22 cellular contexts compared by ENCODE assay signal in genomic region chr15:53323197-53323596, GRCh38.
DNase-seq lines count a peak whose midpoint lies in the region; ATAC-seq, FAIRE-seq and TF ChIP-seq lines count a peak whose summit lies in the region.
"Had no signal": no experiment of that assay in that cellular context is flagged by ENCODE, and none has a peak within 500 bp of the region (broad histone marks: within the 10 kb centered on the region; RNA-seq: fewer than 3 reads in every experiment).

No MANE protein-coding gene starts in this region.

- H2BK5ac ChIP-seq in H1 (ENCODE audit: low read depth, low read length), result no peak overlapping the region
- H2BK5ac ChIP-seq in H9 (ENCODE audit: insufficient read length, low read length), result no peak overlapping the region

- H3F3A ChIP-seq in PC-3 (ENCODE audit: low read length, unreplicated experiment), result no peaks in the 10 kb centered on the region

- H2AK5ac ChIP-seq in H1 (ENCODE audit: low read depth, low read length) (no peak overlapping the region), H9 (ENCODE audit: insufficient read length, low read length) (no peak overlapping the region)

- ATAC-seq in PC-3 (no peak), GM18511 (IDR thresholded peaks at IDR 0.05; ENCODE audit: unreplicated experiment) (no peak)
- ATAC-seq: left lobe of liver had no signal

- H4K20me1 ChIP-seq in PC-3 (ENCODE audit: low read length) (no peaks in the 10 kb centered on the region), H1 (replicated peaks in 1 of 2; ENCODE audit: control insufficient read depth in 1 of 2, insufficient read depth in 2 of 2, low read length in 2 of 2) (no peaks in the 10 kb centered on the region), H9 (ENCODE audit: control insufficient read depth, insufficient read depth, insufficient read length) (no peaks in the 10 kb centered on the region)

- H3K4me3 ChIP-seq in PC-3 (ENCODE audit: low read length) (no peak overlapping the region), H1 (ENCODE audit: extremely low read depth in 1 of 4, insufficient read depth in 2 of 4, low read depth in 3 of 4, low read length in 4 of 4) (no peak overlapping the region)
- H3K4me3 ChIP-seq: prostate gland had no signal

- H3K56ac ChIP-seq in H1 (replicated peaks; ENCODE audit: insufficient read length, low read depth, low read length) (no peak overlapping the region), H9 (ENCODE audit: insufficient read length, low read depth, low read length) (no peak overlapping the region)

- H2BK12ac ChIP-seq in H1 (ENCODE audit: low read depth, low read length), result no peak overlapping the region
- H2BK12ac ChIP-seq in H9 (ENCODE audit: insufficient read length, low read depth, low read length), result no peak overlapping the region

- H4K91ac ChIP-seq in H1 (replicated peaks; ENCODE audit: insufficient read length, low read length) (no peak overlapping the region), H9 (ENCODE audit: insufficient read length, low read depth, low read length) (no peak overlapping the region)

- 91% methylated on average over 3 of the region's 3 CpGs; no CpG with 5 or more reads in 1 of the 2 experiments for WGBS in H1 (ENCODE audit: extremely low coverage in 1 of 2, insufficient coverage in 1 of 2, insufficient read length in 1 of 2, insufficient replicate concordance in 2 of 2, low coverage in 1 of 2, low lambda C conversion rate in 2 of 2, missing lambda C conversion rate in 1 of 2), 2 experiments
- WGBS in H9 (ENCODE audit: extremely low coverage, insufficient read length, low lambda C conversion rate), result no CpG with 5 or more reads among the region's 3 CpGs

- H2BK120ac ChIP-seq in H1 (replicated peaks; ENCODE audit: low read depth, low read length), result no peak overlapping the region
- H2BK120ac ChIP-seq in H9 (ENCODE audit: low read depth, low read length, poor library complexity, severe bottlenecking), result no peak overlapping the region

- H2BK20ac ChIP-seq in H1 (ENCODE audit: low read length), result 0 out of 2 replicates have a peak overlapping the region, but pooled peaks have one; percentile 41
- H2BK20ac ChIP-seq in H9 (ENCODE audit: low read depth, low read length, poor library complexity, severe bottlenecking), result no peak overlapping the region

- TF ChIP-seq POLR2A in H1 (IDR thresholded peaks at IDR 0.05; ENCODE audit: control extremely low read depth in 1 of 2, low read depth in 2 of 2, low read length in 2 of 2), result no peak

- H3K79me2 ChIP-seq in PC-3 (ENCODE audit: low read length) (no peaks in the 10 kb centered on the region), H1 (ENCODE audit: control insufficient read depth in 1 of 2, insufficient read depth in 2 of 2, low read length in 2 of 2) (no peaks in the 10 kb centered on the region), H9 (ENCODE audit: insufficient read depth, low read length) (no peaks in the 10 kb centered on the region)

- no peak for TF ChIP-seq RAD21 in H1 (IDR thresholded peaks at IDR 0.05 in 1 of 2, conservative IDR thresholded peaks at IDR 0.05 in 1 of 2; ENCODE audit: low read depth in 2 of 2, low read length in 2 of 2)

- CTCF ChIA-PET in Calu3 (lab: Charles Lee), result interaction anchor here (0.8 kb wide), 1 partner anchor 10 kb away, joined by 4 read pairs; no protein-coding TSS in a partner anchor
- CTCF ChIA-PET in PC-3 (lab: Charles Lee), result no interaction called here
- CTCF ChIA-PET in H1 (lab: Charles Lee; ENCODE audit: partially characterized antibody), result interaction anchor here (1.1 kb wide), 1 partner anchor 13 kb away, joined by 3 read pairs; no protein-coding TSS in a partner anchor

- H3K27me3 ChIP-seq in PC-3 (ENCODE audit: low read length), result peaks cover 8% of the 10 kb centered on the region
- H3K27me3 ChIP-seq in H1 (replicated peaks in 1 of 4; ENCODE audit: control insufficient read depth in 3 of 4, extremely low read depth in 1 of 4, insufficient read depth in 3 of 4, low read length in 3 of 4), result no peaks in the 10 kb centered on the region
- no peaks in the 10 kb centered on the region for H3K27me3 ChIP-seq in H9 (ENCODE audit: insufficient read depth, low read length)
- H3K27me3 ChIP-seq: BE2C had no signal

- H3K36me3 Mint-ChIP-seq in Calu3 (ENCODE audit: insufficient read depth, unreplicated experiment) (no peaks in the 10 kb centered on the region), neural crest cell (ENCODE audit: low read depth) (no peaks in the 10 kb centered on the region), H9 (ENCODE audit: insufficient read depth in 1 of 3, low read depth in 3 of 3) (no peaks in the 10 kb centered on the region)
- H3K36me3 Mint-ChIP-seq: activated CD4-positive, alpha-beta memory T cell treated with anti-CD3 and anti-CD28 coated beads for 36 hours; activated naive CD8-positive, alpha-beta T cell treated with anti-CD3 and anti-CD28 coated beads for 36 hours; type B pancreatic cell had no signal

- H3K36me3 ChIP-seq in PC-3 (ENCODE audit: low read depth, low read length) (no peaks in the 10 kb centered on the region), H1 (ENCODE audit: control insufficient read depth in 2 of 4, insufficient read depth in 4 of 4, low read length in 3 of 4) (no peaks in the 10 kb centered on the region)
- H3K36me3 ChIP-seq: BE2C, prostate gland had no signal

- H3K18ac ChIP-seq in H1 (ENCODE audit: extremely low read depth, low read length) (no peak overlapping the region), H9 (ENCODE audit: insufficient read length, low read depth, low read length) (no peak overlapping the region)

- no peaks in the 10 kb centered on the region for H3K27me3 Mint-ChIP-seq in Calu3 (ENCODE audit: unreplicated experiment)
- H3K27me3 Mint-ChIP-seq in neural crest cell (ENCODE audit: low read depth), result peaks cover 3% of the 10 kb centered on the region
- no peaks in the 10 kb centered on the region; the same call in 1 of the 2 replicates for H3K27me3 Mint-ChIP-seq in H9 (ENCODE audit: low read depth)
- H3K27me3 Mint-ChIP-seq: activated B cell treated with CpG ODN at 0.5 μM for 24 hours; activated CD4-positive, alpha-beta memory T cell treated with anti-CD3 and anti-CD28 coated beads for 36 hours; activated naive CD8-positive, alpha-beta T cell treated with anti-CD3 and anti-CD28 coated beads for 36 hours had no signal

- H3K23me2 ChIP-seq in H1 (ENCODE audit: low read depth, low read length) (no peaks in the 10 kb centered on the region), H9 (ENCODE audit: insufficient read length, low read depth, low read length, poor library complexity, severe bottlenecking) (no peaks in the 10 kb centered on the region)

- H3K23ac ChIP-seq in H1 (ENCODE audit: insufficient read length), result no peak overlapping the region
- no peak overlapping the region for H3K23ac ChIP-seq in H9 (ENCODE audit: insufficient read length, low read depth, low read length)

- H3K4me2 ChIP-seq in PC-3 (ENCODE audit: low read length), result no peak overlapping the region
- H3K4me2 ChIP-seq in H1 (ENCODE audit: insufficient read depth in 1 of 2, low read depth in 2 of 2, low read length in 2 of 2), result no peak overlapping the region
- no peak overlapping the region for H3K4me2 ChIP-seq in H9 (ENCODE audit: insufficient read depth, insufficient read length, low read length)

- TF ChIP-seq EP300 in H1 (IDR thresholded peaks at IDR 0.05; ENCODE audit: borderline replicate concordance in 1 of 2, low read depth in 2 of 2, low read length in 2 of 2), result no peak

- H3K27ac ChIP-seq in PC-3 (ENCODE audit: low read length) (no peak overlapping the region), H1 (ENCODE audit: low read depth, low read length) (no peak overlapping the region), H9 (ENCODE audit: insufficient read length, low read depth, low read length) (no peak overlapping the region)
- H3K27ac ChIP-seq: prostate gland had no signal

- no peaks in the 10 kb centered on the region for H3K4me1 ChIP-seq in PC-3 (ENCODE audit: insufficient read depth, low read length)
- peaks cover 0 to 5% (median 2%) of the 10 kb centered on the region in 4 experiments; a peak in 1 of 7 replicates for H3K4me1 ChIP-seq in H1 (replicated peaks in 1 of 4; ENCODE audit: control insufficient read depth in 3 of 4, insufficient read depth in 4 of 4, low read length in 3 of 4)
- peaks cover 2% of the 10 kb centered on the region; the same call in 1 of the 2 replicates for H3K4me1 ChIP-seq in H9 (ENCODE audit: insufficient read depth, low read length)
- H3K4me1 ChIP-seq: BE2C, prostate gland had no signal

- BruUV-seq in Calu3 (replicated peaks; lab: Mats Ljungman, UMichigan) (no TSS peak), PC-3 (replicated peaks; lab: Mats Ljungman, UMichigan) (no TSS peak)

- POLR2A ChIA-PET in PC-3 (lab: Charles Lee; ENCODE audit: unreplicated experiment), result no interaction called here
- POLR2A ChIA-PET in H1 (lab: Charles Lee; ENCODE audit: partially characterized antibody), result no interaction called here

- H2AFZ ChIP-seq in PC-3 (ENCODE audit: low read length) (no peak overlapping the region), H1 (ENCODE audit: low read length) (no peak overlapping the region), H9 (ENCODE audit: low read length) (no peak overlapping the region)

- H3K14ac ChIP-seq in H1 (ENCODE audit: insufficient read length) (no peak overlapping the region), H9 (ENCODE audit: insufficient read depth, low read length) (no peak overlapping the region)

- no peak overlapping the region for H4K5ac ChIP-seq in H1 (ENCODE audit: insufficient read length, low read depth, low read length)
- no peak overlapping the region for H4K5ac ChIP-seq in H9 (ENCODE audit: insufficient read length, low read depth, low read length)

- intact Hi-C loops in Calu3 (cut with micrococcal nuclease; ENCODE audit: unreplicated experiment) (loop anchor here (2.0 to 10.0 kb wide), 3 partner anchors 132 to 541 kb away; no protein-coding TSS in a partner anchor), PC-3 (cut with micrococcal nuclease) (no loop called here)

- FAIRE-seq in H1 (lab: Jason Lieb, UNC), result no peak
- FAIRE-seq: astrocyte, H54 had no signal

- H3T11ph ChIP-seq in H9 (ENCODE audit: low read length), result no peak overlapping the region

- H3K79me1 ChIP-seq in H1 (ENCODE audit: low read depth, low read length), result no peaks in the 10 kb centered on the region
- H3K79me1 ChIP-seq in H9 (ENCODE audit: insufficient read depth, low read depth, low read length, poor library complexity, severe bottlenecking), result no peaks in the 10 kb centered on the region

- DNase-seq in Calu3, result peak; percentile 74
- DNase-seq in PC-3, result peak; percentile 3
- no peak for DNase-seq in H1 (ENCODE audit: low read depth in 1 of 2, low spot score in 2 of 2)
- no peak for DNase-seq in neural crest cell (ENCODE audit: low read depth, low spot score)
- DNase-seq in H9, result no peak
- DNase-seq in activated CD4-positive, alpha-beta T cell treated with anti-CD3 and anti-CD28 coated beads, Interleukin-2, amount 50 U/mL, for 1 hour, result no peak
- DNase-seq in NCI-H187 (lab: John Stamatoyannopoulos, UW), result no peak
- DNase-seq: activated B cell treated with CpG ODN at 0.5 μM for 24 hours; activated CD4-positive, alpha-beta memory T cell treated with anti-CD3 and anti-CD28 coated beads for 36 hours; activated naive CD8-positive, alpha-beta T cell treated with anti-CD3 and anti-CD28 coated beads for 36 hours; BE2C; DND-41; head of caudate nucleus; NCI-H748 treated with DMSO at 0.1 percent for 48 hours; nephron progenitor cell had no signal

- no peaks in the 10 kb centered on the region for H3K9me3 ChIP-seq in PC-3 (ENCODE audit: low read length)
- H3K9me3 ChIP-seq in H1 (ENCODE audit: insufficient read depth in 2 of 2, low read depth in 1 of 2, low read length in 1 of 2), result no peaks in the 10 kb centered on the region
- no peaks in the 10 kb centered on the region for H3K9me3 ChIP-seq in H9 (ENCODE audit: control insufficient read depth, low read depth, low read length)
- H3K9me3 ChIP-seq: BE2C, prostate gland had no signal

- H3K9me3 Mint-ChIP-seq in Calu3 (ENCODE audit: low read depth, unreplicated experiment) (no peaks in the 10 kb centered on the region), neural crest cell (no peaks in the 10 kb centered on the region), H9 (no peaks in the 10 kb centered on the region)
- H3K9me3 Mint-ChIP-seq: activated B cell treated with CpG ODN at 0.5 μM for 24 hours; activated CD4-positive, alpha-beta memory T cell treated with anti-CD3 and anti-CD28 coated beads for 36 hours; activated naive CD8-positive, alpha-beta T cell treated with anti-CD3 and anti-CD28 coated beads for 36 hours; activated T-helper 2 cell treated with anti-CD3 and anti-CD28 coated beads, Interferon-gamma antibody, Interleukin-2, Interleukin-4, amounts not matched to agents 10 μg/mL and 5 μg/mL and 100 μg/mL, durations not matched to agents 14 hours and 24 hours and 36 hours; nephron progenitor cell; type B pancreatic cell had no signal

- H3K9ac ChIP-seq in PC-3 (ENCODE audit: low read length) (no peak overlapping the region), H1 (replicated peaks in 1 of 4; ENCODE audit: extremely low read depth in 1 of 4, low read depth in 3 of 4, low read length in 3 of 4) (no peak overlapping the region), H9 (ENCODE audit: extremely low read depth, insufficient read length, low read length) (no peak overlapping the region)

- no peak for TF ChIP-seq CTCF in Calu3 (IDR thresholded peaks at IDR 0.05; ENCODE audit: unreplicated experiment)
- TF ChIP-seq CTCF in PC-3 (conservative IDR thresholded peaks at IDR 0.05; ENCODE audit: low read depth, low read length), result no peak
- TF ChIP-seq CTCF in H1 (IDR thresholded peaks at IDR 0.05; ENCODE audit: control extremely low read depth in 1 of 3, insufficient read depth in 1 of 3, low read depth in 1 of 3, low read length in 3 of 3), result no peak
- no peak for TF ChIP-seq CTCF in neural crest cell (conservative IDR thresholded peaks at IDR 0.05)
- no peak for TF ChIP-seq CTCF in H9 (conservative IDR thresholded peaks at IDR 0.05)

- H2BK15ac ChIP-seq in H1 (ENCODE audit: low read length) (no peak overlapping the region), H9 (ENCODE audit: low read depth, low read length) (no peak overlapping the region)

- H3K4me1 Mint-ChIP-seq in Calu3 (ENCODE audit: low read depth, unreplicated experiment), result peaks cover 14% of the 10 kb centered on the region
- peaks cover 26% of the 10 kb centered on the region for H3K4me1 Mint-ChIP-seq in neural crest cell
- peaks cover 9 to 12% of the 10 kb centered on the region in 2 experiments; a peak in 3 of 4 replicates for H3K4me1 Mint-ChIP-seq in H9
- H3K4me1 Mint-ChIP-seq: activated B cell treated with CpG ODN at 0.5 μM for 24 hours; activated naive CD8-positive, alpha-beta T cell treated with anti-CD3 and anti-CD28 coated beads for 36 hours had no signal

- H3K4me3 Mint-ChIP-seq in Calu3 (ENCODE audit: low read depth, unreplicated experiment) (no peak overlapping the region), neural crest cell (peak overlapping the region; percentile 20), H9 (no peak overlapping the region)
- H3K4me3 Mint-ChIP-seq: activated B cell treated with CpG ODN at 0.5 μM for 24 hours; activated CD4-positive, alpha-beta memory T cell treated with anti-CD3 and anti-CD28 coated beads for 36 hours; activated naive CD8-positive, alpha-beta T cell treated with anti-CD3 and anti-CD28 coated beads for 36 hours; nephron progenitor cell; type B pancreatic cell had no signal

- H3K27ac Mint-ChIP-seq in Calu3 (ENCODE audit: unreplicated experiment), result peak overlapping the region; percentile 14
- no peak overlapping the region for H3K27ac Mint-ChIP-seq in neural crest cell (ENCODE audit: unreplicated experiment)
- no peak overlapping the region; a peak in 1 of 7 replicates for H3K27ac Mint-ChIP-seq in H9
- H3K27ac Mint-ChIP-seq: activated B cell treated with CpG ODN at 0.5 μM for 24 hours; activated CD4-positive, alpha-beta memory T cell treated with anti-CD3 and anti-CD28 coated beads for 36 hours; activated naive CD8-positive, alpha-beta T cell treated with anti-CD3 and anti-CD28 coated beads for 36 hours; activated T-helper 2 cell treated with anti-CD3 and anti-CD28 coated beads, Interferon-gamma antibody, Interleukin-2, Interleukin-4, amounts not matched to agents 10 μg/mL and 5 μg/mL and 100 μg/mL, durations not matched to agents 14 hours and 24 hours and 36 hours; nephron progenitor cell; type B pancreatic cell had no signal

- no peak overlapping the region for H3K4ac ChIP-seq in H1 (replicated peaks; ENCODE audit: insufficient read length, low read depth, low read length)
- H3K4ac ChIP-seq in H9 (ENCODE audit: low read depth, low read length), result no peak overlapping the region

- H3K9me2 ChIP-seq in PC-3 (replicated peaks; ENCODE audit: low read length), result no peaks in the 10 kb centered on the region

- no peak overlapping the region for H4K8ac ChIP-seq in H1 (ENCODE audit: extremely low read depth, insufficient read depth, low read length)
- no peak overlapping the region for H4K8ac ChIP-seq in H9 (replicated peaks; ENCODE audit: insufficient read length, low read depth, low read length)

Comparison
In these comparisons a context has a peak if more than half of its experiments do, and no peak if none do; other contexts are left out.
1. DNase-seq: peak in Calu3 (single experiment) and PC-3 (single experiment); none in H1 (0 of 2), neural crest cell (single experiment), H9 (single experiment), activated CD4-positive, alpha-beta T cell treated with anti-CD3 and anti-CD28 coated beads, Interleukin-2, amount 50 U/mL, for 1 hour (single experiment) and NCI-H187 (0 of 2).